In the genomic region with DNA sequence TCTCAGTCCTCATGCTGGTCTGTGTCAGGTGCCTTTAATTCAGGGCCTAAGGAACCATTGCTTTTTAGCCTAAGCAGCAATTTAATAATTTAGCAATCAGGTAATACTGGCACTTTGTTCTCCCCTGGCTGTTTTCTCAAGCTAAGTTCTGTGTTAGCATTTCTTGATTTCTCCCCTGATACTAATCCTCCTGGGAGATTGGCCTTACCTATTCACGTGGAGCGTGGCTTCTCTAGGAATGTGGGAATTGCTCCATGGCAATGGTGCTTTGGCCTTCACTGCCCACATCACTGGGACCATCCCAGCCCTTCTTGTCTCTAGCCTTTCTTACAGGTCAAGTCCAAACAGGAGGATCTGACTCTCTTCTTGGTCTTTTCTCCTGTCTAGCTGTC, we compare ENCODE assay signal across 18 cellular contexts. TPM values are rescaled to one million over a fixed set of nuclear protein-coding genes. Genes with fewer than 3 reads are reported as not detected.
A peak's percentile ranks its signal among the peaks of the same experiment; 100 is the strongest.
DNase-seq lines count a peak whose midpoint lies in the region; ATAC-seq, FAIRE-seq and TF ChIP-seq lines count a peak whose summit lies in the region.
"Had no signal": no experiment of that assay in that cellular context is flagged by ENCODE, and none has a peak within 500 bp of the region (broad histone marks: within the 10 kb centered on the region; RNA-seq: fewer than 3 reads in every experiment).

No MANE protein-coding gene starts in this region.

- H3K27ac ChIP-seq in KOPT-K1 (ENCODE audit: low read depth, low read length, poor library complexity, severe bottlenecking) (peak overlapping the region; percentile 42), K562 (ENCODE audit: extremely low read depth, low read depth, low read length) (peak overlapping the region; percentile 43; the same call in 1 of the 3 replicates), mesenchymal stem cell (ENCODE audit: low read length, poor library complexity, severe bottlenecking) (no peak overlapping the region), substantia nigra (ENCODE audit: low read depth, low read length, poor library complexity, severe bottlenecking) (peak overlapping the region; percentile 35)
- H3K27ac ChIP-seq: body of pancreas, upper lobe of right lung had no signal

- POLR2A ChIA-PET in K562 (lab: Yijun Ruan, JAX), result interaction anchor here (0.6 to 2.5 kb wide), 3 partner anchors 9 to 166 kb away, joined by 3 to 25 read pairs (median 8); no protein-coding TSS in a partner anchor
- POLR2A ChIA-PET in activated CD4-positive, alpha-beta T cell treated with anti-CD3 and anti-CD28 coated beads, Interleukin-2, amount 10 ng/mL, durations not matched to agents 7 days and 5 days (lab: Charles Lee), result interaction anchor here (0.6 kb wide), 1 partner anchor 24 kb away, joined by 4 read pairs; no protein-coding TSS in a partner anchor

- H2AFZ ChIP-seq in K562 (ENCODE audit: low read depth, low read length) (no peak overlapping the region), mesenchymal stem cell (ENCODE audit: low read depth, low read length) (no peak overlapping the region)

- no TSS peak for BruUV-seq in K562 (replicated peaks; lab: Mats Ljungman, UMichigan)

- peaks cover 33% of the 10 kb centered on the region for H3K36me3 ChIP-seq in KOPT-K1 (ENCODE audit: insufficient read depth, low read length)
- H3K36me3 ChIP-seq in K562 (ENCODE audit: control insufficient read depth, insufficient read depth, low read length), result no peaks in the 10 kb centered on the region
- H3K36me3 ChIP-seq in mesenchymal stem cell (ENCODE audit: control insufficient read depth in 1 of 2, insufficient read depth in 2 of 2, low read depth in 1 of 2, low read length in 2 of 2), result no peaks in the 10 kb centered on the region
- H3K36me3 ChIP-seq: upper lobe of right lung had no signal

- H3K9me1 ChIP-seq in K562 (ENCODE audit: control insufficient read depth, insufficient read depth, low read length), result no peaks in the 10 kb centered on the region

- H3K4me1 Mint-ChIP-seq in activated CD4-positive, alpha-beta T cell treated with anti-CD3 and anti-CD28 coated beads, Interleukin-2, amount 10 ng/mL, durations not matched to agents 7 days and 5 days, result peaks cover 6% of the 10 kb centered on the region
- H3K4me1 Mint-ChIP-seq: activated naive CD8-positive, alpha-beta T cell treated with anti-CD3 and anti-CD28 coated beads, Interleukin-2, amount 10 ng/mL, durations not matched to agents 7 days and 5 days; naive B cell; stimulated activated effector memory CD8-positive, alpha-beta T cell treated with anti-CD3 and anti-CD28 coated beads, Interleukin-12 subunit alpha, Interleukin-12 subunit beta, amount 100 ng/mL, for 72 hours had no signal

- H3K23ac ChIP-seq in mesenchymal stem cell (ENCODE audit: low read length in 2 of 2), result no peak overlapping the region

- H3K36me3 Mint-ChIP-seq in activated CD4-positive, alpha-beta T cell treated with anti-CD3 and anti-CD28 coated beads, Interleukin-2, amount 10 ng/mL, durations not matched to agents 7 days and 5 days (ENCODE audit: low read depth), result peaks cover 6% of the 10 kb centered on the region
- H3K36me3 Mint-ChIP-seq: naive B cell; stimulated activated effector memory CD8-positive, alpha-beta T cell treated with anti-CD3 and anti-CD28 coated beads, Interleukin-12 subunit alpha, Interleukin-12 subunit beta, amount 100 ng/mL, for 72 hours had no signal

- DNase-seq in K562 (ENCODE audit: extremely low read depth in 1 of 4, low spot score in 3 of 4), result no peak
- no peak for DNase-seq in mesenchymal stem cell
- no peak for DNase-seq in substantia nigra (lab: John Stamatoyannopoulos, UW)
- no peak for DNase-seq in GM10266 (ENCODE audit: extremely low spot score)
- DNase-seq in activated CD4-positive, alpha-beta T cell treated with anti-CD3 and anti-CD28 coated beads, Interleukin-2, amount 10 ng/mL, durations not matched to agents 7 days and 5 days, result no peak
- DNase-seq in urothelium cell line (ENCODE audit: low spot score), result no peak
- DNase-seq: activated CD4-positive, alpha-beta T cell treated with anti-CD3 and anti-CD28 coated beads for 36 hours; activated CD8-positive, alpha-beta memory T cell treated with anti-CD3 and anti-CD28 coated beads, Interleukin-2, amount 10 ng/mL, durations not matched to agents 7 days and 5 days; activated naive CD8-positive, alpha-beta T cell treated with anti-CD3 and anti-CD28 coated beads, Interleukin-2, amount 10 ng/mL, durations not matched to agents 7 days and 5 days; mammary epithelial cell; naive B cell; upper lobe of right lung had no signal

- intact Hi-C loops in K562 (cut with micrococcal nuclease), result no loop called here

- TF ChIP-seq EP300 in K562 (IDR thresholded peaks at IDR 0.05; ENCODE audit: low read length), result no peak

- peaks cover 58% of the 10 kb centered on the region for H3K79me1 ChIP-seq in mesenchymal stem cell (replicated peaks; ENCODE audit: low read length, poor library complexity, severe bottlenecking)

- in situ Hi-C loops in K562 (cut with MboI), result no loop called here

- H3K27me3 ChIP-seq in K562 (ENCODE audit: control insufficient read depth in 2 of 2, insufficient read depth in 2 of 2, low read length in 2 of 2) (no peaks in the 10 kb centered on the region), mesenchymal stem cell (ENCODE audit: control insufficient read depth in 1 of 2, insufficient read depth in 1 of 2, low read length in 2 of 2) (no peaks in the 10 kb centered on the region)
- H3K27me3 ChIP-seq: body of pancreas, upper lobe of right lung had no signal

- H2BK120ac ChIP-seq in mesenchymal stem cell (ENCODE audit: low read depth, low read length), result no peak overlapping the region

- no peak for TF ChIP-seq RAD21 in K562 (CRISPR knock-in tag; conservative IDR thresholded peaks at IDR 0.05 in 1 of 2, IDR thresholded peaks at IDR 0.05 in 1 of 2)

- peak overlapping the region in 1 of 2 experiments; percentile 70; a peak in 1 of 4 replicates for H3K9ac ChIP-seq in K562 (ENCODE audit: insufficient read depth in 1 of 2, low read depth in 2 of 2, low read length in 2 of 2)
- no peak overlapping the region for H3K9ac ChIP-seq in mesenchymal stem cell (ENCODE audit: low read length)

- TF ChIP-seq POLR2A in K562 (conservative IDR thresholded peaks at IDR 0.05), result no peak

- H3K18ac ChIP-seq in mesenchymal stem cell (ENCODE audit: low read depth in 1 of 2, low read length in 2 of 2), result no peak overlapping the region

- H3K27ac Mint-ChIP-seq in activated CD4-positive, alpha-beta T cell treated with anti-CD3 and anti-CD28 coated beads, Interleukin-2, amount 10 ng/mL, durations not matched to agents 7 days and 5 days, result no peak overlapping the region
- H3K27ac Mint-ChIP-seq: activated CD4-positive, alpha-beta T cell treated with anti-CD3 and anti-CD28 coated beads for 36 hours; activated CD8-positive, alpha-beta memory T cell treated with anti-CD3 and anti-CD28 coated beads, Interleukin-2, amount 10 ng/mL, durations not matched to agents 7 days and 5 days; activated naive CD8-positive, alpha-beta T cell treated with anti-CD3 and anti-CD28 coated beads, Interleukin-2, amount 10 ng/mL, durations not matched to agents 7 days and 5 days; activated T-helper 2 cell treated with anti-CD3 and anti-CD28 coated beads, Interferon-gamma antibody, Interleukin-2, Interleukin-4, amounts not matched to agents 10 μg/mL and 5 μg/mL and 100 μg/mL, durations not matched to agents 14 hours and 24 hours and 36 hours; stimulated activated effector memory CD8-positive, alpha-beta T cell treated with anti-CD3 and anti-CD28 coated beads, Interleukin-12 subunit alpha, Interleukin-12 subunit beta, amount 100 ng/mL, for 72 hours had no signal

- no peak overlapping the region for H2AK5ac ChIP-seq in mesenchymal stem cell (ENCODE audit: low read length, severe bottlenecking)

- no peak overlapping the region for H3K4ac ChIP-seq in mesenchymal stem cell (ENCODE audit: low read depth in 1 of 2, low read length in 2 of 2)

- H4K91ac ChIP-seq in mesenchymal stem cell (ENCODE audit: low read length), result no peak overlapping the region

- no peak for ATAC-seq in K562
- ATAC-seq: activated CD4-positive, alpha-beta T cell treated with anti-CD3 and anti-CD28 coated beads for 36 hours; activated CD8-positive, alpha-beta memory T cell treated with anti-CD3 and anti-CD28 coated beads, Interleukin-2, amount 10 ng/mL, durations not matched to agents 7 days and 5 days; body of pancreas; stimulated activated effector memory CD8-positive, alpha-beta T cell treated with anti-CD3 and anti-CD28 coated beads, Interleukin-12 subunit alpha, Interleukin-12 subunit beta, amount 100 ng/mL, for 72 hours had no signal

- peak overlapping the region; percentile 44 for H2BK15ac ChIP-seq in mesenchymal stem cell (ENCODE audit: low read depth, poor library complexity, severe bottlenecking)

- peaks cover 8 to 39% of the 10 kb centered on the region in 2 experiments; a peak in 4 of 5 replicates for H3K4me1 ChIP-seq in K562 (replicated peaks in 1 of 2; ENCODE audit: control insufficient read depth in 2 of 2, insufficient read depth in 2 of 2, low read length in 2 of 2)
- peaks cover 3% of the 10 kb centered on the region for H3K4me1 ChIP-seq in mesenchymal stem cell (ENCODE audit: control insufficient read depth, insufficient read depth, low read depth, low read length)
- H3K4me1 ChIP-seq: body of pancreas had no signal

- H3K9me3 ChIP-seq in KOPT-K1 (ENCODE audit: insufficient read depth, low read length, poor library complexity, severe bottlenecking) (peaks cover 4% of the 10 kb centered on the region), K562 (replicated peaks; ENCODE audit: control insufficient read depth, insufficient read depth, low read depth, low read length) (0 out of 2 replicates have a peak, but pooled peaks cover 3% of the 10 kb centered on the region), mesenchymal stem cell (ENCODE audit: control insufficient read depth, low read length) (no peaks in the 10 kb centered on the region)
- H3K9me3 ChIP-seq: body of pancreas, upper lobe of right lung had no signal

- no peak for TF ChIP-seq CTCF in K562 (IDR thresholded peaks at IDR 0.05 in 2 of 3, conservative IDR thresholded peaks at IDR 0.05 in 1 of 3; ENCODE audit: insufficient read depth in 2 of 3, low read depth in 1 of 3, low read length in 3 of 3)
- TF ChIP-seq CTCF in GM10266 (IDR thresholded peaks at IDR 0.05; ENCODE audit: control insufficient read depth, insufficient read depth, low read depth, missing control alignments), result no peak

- H3K27me3 Mint-ChIP-seq in activated CD4-positive, alpha-beta T cell treated with anti-CD3 and anti-CD28 coated beads, Interleukin-2, amount 10 ng/mL, durations not matched to agents 7 days and 5 days, result no peaks in the 10 kb centered on the region
- H3K27me3 Mint-ChIP-seq: activated CD4-positive, alpha-beta T cell treated with anti-CD3 and anti-CD28 coated beads for 36 hours; activated CD8-positive, alpha-beta memory T cell treated with anti-CD3 and anti-CD28 coated beads, Interleukin-2, amount 10 ng/mL, durations not matched to agents 7 days and 5 days; activated naive CD8-positive, alpha-beta T cell treated with anti-CD3 and anti-CD28 coated beads, Interleukin-2, amount 10 ng/mL, durations not matched to agents 7 days and 5 days had no signal

- peaks cover 84% of the 10 kb centered on the region for H3K79me2 ChIP-seq in K562 (ENCODE audit: control insufficient read depth, insufficient read depth, low read length)

- H4K8ac ChIP-seq in mesenchymal stem cell (ENCODE audit: low read length), result no peak overlapping the region

- no peak overlapping the region for H3K4me3 Mint-ChIP-seq in activated CD4-positive, alpha-beta T cell treated with anti-CD3 and anti-CD28 coated beads, Interleukin-2, amount 10 ng/mL, durations not matched to agents 7 days and 5 days
- H3K4me3 Mint-ChIP-seq: activated CD4-positive, alpha-beta T cell treated with anti-CD3 and anti-CD28 coated beads for 36 hours; activated CD8-positive, alpha-beta memory T cell treated with anti-CD3 and anti-CD28 coated beads, Interleukin-2, amount 10 ng/mL, durations not matched to agents 7 days and 5 days; activated naive CD8-positive, alpha-beta T cell treated with anti-CD3 and anti-CD28 coated beads, Interleukin-2, amount 10 ng/mL, durations not matched to agents 7 days and 5 days; naive B cell; stimulated activated effector memory CD8-positive, alpha-beta T cell treated with anti-CD3 and anti-CD28 coated beads, Interleukin-12 subunit alpha, Interleukin-12 subunit beta, amount 100 ng/mL, for 72 hours had no signal

- WGBS in K562 (ENCODE audit: insufficient coverage, low coverage, missing lambda C conversion rate), result 76% methylated on average over 2 of the region's 2 CpGs
- WGBS in mesenchymal stem cell, result 90% methylated on average over 2 of the region's 2 CpGs

- H3K4me3 ChIP-seq in K562, result no peak overlapping the region
- no peak overlapping the region for H3K4me3 ChIP-seq in mesenchymal stem cell (ENCODE audit: insufficient read depth in 1 of 2, low read depth in 1 of 2, low read length in 2 of 2)
- H3K4me3 ChIP-seq: body of pancreas, upper lobe of right lung had no signal

- peaks cover 4% of the 10 kb centered on the region for H3K9me3 Mint-ChIP-seq in activated CD4-positive, alpha-beta T cell treated with anti-CD3 and anti-CD28 coated beads, Interleukin-2, amount 10 ng/mL, durations not matched to agents 7 days and 5 days
- H3K9me3 Mint-ChIP-seq: activated naive CD8-positive, alpha-beta T cell treated with anti-CD3 and anti-CD28 coated beads, Interleukin-2, amount 10 ng/mL, durations not matched to agents 7 days and 5 days; naive B cell; stimulated activated effector memory CD8-positive, alpha-beta T cell treated with anti-CD3 and anti-CD28 coated beads, Interleukin-12 subunit alpha, Interleukin-12 subunit beta, amount 100 ng/mL, for 72 hours had no signal

- H4K20me1 ChIP-seq in K562 (replicated peaks; ENCODE audit: control insufficient read depth, insufficient read depth, low read length), result no peaks in the 10 kb centered on the region

- no peak overlapping the region for H2BK12ac ChIP-seq in mesenchymal stem cell (ENCODE audit: low read length in 2 of 2)

- H2BK5ac ChIP-seq in mesenchymal stem cell (ENCODE audit: low read depth, low read length, poor library complexity, severe bottlenecking), result no peak overlapping the region

- H3K4me2 ChIP-seq in K562 (ENCODE audit: insufficient read depth, low read length), result no peak overlapping the region
- H3K4me2 ChIP-seq in mesenchymal stem cell (ENCODE audit: low read length, poor library complexity, severe bottlenecking), result no peak overlapping the region

- FAIRE-seq in K562 (lab: Jason Lieb, UNC) (no peak), urothelium cell line (lab: Jason Lieb, UNC) (no peak)
- FAIRE-seq: H1, TTC549 had no signal

- CTCF ChIA-PET in K562 (lab: Yijun Ruan, JAX; ENCODE audit: low intra/inter-chr PET ratio), result no interaction called here
- CTCF ChIA-PET in activated CD4-positive, alpha-beta T cell treated with anti-CD3 and anti-CD28 coated beads, Interleukin-2, amount 10 ng/mL, durations not matched to agents 7 days and 5 days (lab: Charles Lee), result no interaction called here

- no peak overlapping the region for H3K14ac ChIP-seq in mesenchymal stem cell (ENCODE audit: low read length in 2 of 2)

RNA-seq across cellular contexts. Expression of gene ZNRF1, which starts 55.7 kb away (rescaled TPM):
- total RNA-seq in K562 (2011; cell fraction: chromatin; rRNA removed; ENCODE audit: low replicate concordance), result 26.9 and 43.7 TPM in 2 replicates
- total RNA-seq in K562 (2011; cell fraction: nucleolus; rRNA removed), result 26.5 and 31.6 TPM in 2 replicates
- total RNA-seq in K562 (2011; cell fraction: nucleoplasm; rRNA removed), result 33.2 and 34.4 TPM in 2 replicates
- 30.4 and 32.4 TPM in 2 replicates for total RNA-seq in K562 (2014; rRNA removed)
- 10.6 and 15.5 TPM in 2 replicates for total RNA-seq in K562 (2014; rRNA removed; fragmentation: Illumina TruSeq; extraction: Trizol)
- total RNA-seq in K562 (2015; rRNA removed; fragmentation: Illumina TruSeq; extraction: Trizol), result 17.2 and 18.8 TPM in 2 replicates
- 35.3 and 37.7 TPM in 2 replicates for total RNA-seq in K562 (2021)
- polyA plus RNA-seq in K562 (2011; rRNA removed), result 19.1 and 25.1 TPM in 2 replicates
- polyA plus RNA-seq in K562 (2011; cell fraction: cytosol; rRNA removed), result 16.8 and 30.1 TPM in 2 replicates
- 43.0 and 43.6 TPM in 2 replicates for polyA plus RNA-seq in K562 (2011; cell fraction: nucleus; rRNA removed)
- polyA plus RNA-seq in K562 (2012), result 24.0 and 31.0 TPM in 2 replicates
- 20.1 and 21.0 TPM in 2 replicates for polyA plus RNA-seq in K562 (2014; fragmentation: Illumina TruSeq; extraction: Trizol)
- 10 to 100 TPM in 1 of 2 experiments, 1 to 10 TPM in 1; 9.5 to 20.0 TPM for polyA plus RNA-seq in K562 (2014; fragmentation: Nextera tagmentation; extraction: Ambion mirVana)
- 21.8 and 23.9 TPM in 2 replicates for polyA plus RNA-seq in K562 (2014; rRNA removed)
- 17.3 and 24.2 TPM in 2 replicates for polyA minus RNA-seq in K562 (2011; rRNA and poly(A)+ RNA removed)
- 20.2 and 22.4 TPM in 2 replicates for polyA minus RNA-seq in K562 (2011; cell fraction: cytosol; rRNA and poly(A)+ RNA removed)
- 21.8 and 24.4 TPM in 2 replicates for polyA minus RNA-seq in K562 (2011; cell fraction: nucleus; rRNA and poly(A)+ RNA removed)
- 29.7 TPM for polyA plus RNA-seq in mesenchymal stem cell (2013, experiment 1 of 2)
- 27.6 TPM for polyA plus RNA-seq in mesenchymal stem cell (2013, experiment 2 of 2)
- 10 to 100 TPM; 16.1 to 16.3 TPM for total RNA-seq in activated CD4-positive, alpha-beta T cell treated with anti-CD3 and anti-CD28 coated beads, Interleukin-2, amount 10 ng/mL, durations not matched to agents 7 days and 5 days
